ENCODE assay signal across 38 cellular contexts in genomic region chr5:62322484-62322883, GRCh38.
"Had no signal": no experiment of that assay in that cellular context is flagged by ENCODE, and none has a peak within 500 bp of the region (broad histone marks: within the 10 kb centered on the region; RNA-seq: fewer than 3 reads in every experiment).

No MANE protein-coding gene starts in this region.

- FAIRE-seq: astrocyte, bronchial epithelial cell had no signal

- H3K27ac Mint-ChIP-seq: activated naive CD4-positive, alpha-beta T cell treated with anti-CD3 and anti-CD28 coated beads for 36 hours; activated naive CD4-positive, alpha-beta T cell treated with anti-CD3 and anti-CD28 coated beads, Interleukin-2, amount 10 ng/mL, durations not matched to agents 7 days and 5 days; activated naive CD4-positive, alpha-beta T cell treated with anti-CD3 and anti-CD28 coated beads, Interleukin-2, amount 50 U/mL, for 24 hours; activated naive CD4-positive, alpha-beta T cell treated with anti-CD3 and anti-CD28 coated beads, Interleukin-2, amount 50 U/mL, for 72 hours; activated naive CD8-positive, alpha-beta T cell treated with anti-CD3 and anti-CD28 coated beads for 36 hours; activated naive CD8-positive, alpha-beta T cell treated with anti-CD3 and anti-CD28 coated beads, Interleukin-2, amount 10 ng/mL, durations not matched to agents 7 days and 5 days; activated naive CD8-positive, alpha-beta T cell treated with anti-CD3 and anti-CD28 coated beads, Interleukin-2, amount 50 U/mL, for 24 hours; activated T-cell treated with anti-CD3 and anti-CD28 coated beads, Interleukin-2, amount 50 U/mL, for 24 hours; activated T-helper 1 cell treated with anti-CD3 and anti-CD28 coated beads, Interleukin-12 subunit alpha, Interleukin-12 subunit beta, Interleukin-2, Interleukin-4 antibody, amounts not matched to agents 30 ng/mL and 10 ng/mL and 1 ng/mL, durations not matched to agents 14 hours and 24 hours and 36 hours; activated T-helper 17 cell treated with anti-CD3 and anti-CD28 coated beads, Interleukin-2, amount 50 U/mL, for 72 hours; brain had no signal

- H3K36me3 ChIP-seq: adrenal gland, ascending aorta, brain microvascular endothelial cell, breast epithelium, cardiac muscle cell had no signal

- DNase-seq: activated effector memory CD4-positive, alpha-beta T cell treated with anti-CD3 and anti-CD28 coated beads, Interleukin-2, amount 50 U/mL, for 16 hours; activated effector memory CD4-positive, alpha-beta T cell treated with Interleukin-2 at 50 U/mL for 16 hours; activated gamma-delta T cell; activated gamma-delta T cell treated with Interleukin-2 at 50 U/mL for 16 hours; activated naive CD4-positive, alpha-beta T cell; activated naive CD4-positive, alpha-beta T cell treated with anti-CD3 and anti-CD28 coated beads for 36 hours; activated naive CD4-positive, alpha-beta T cell treated with anti-CD3 and anti-CD28 coated beads, Interleukin-2, amount 10 ng/mL, durations not matched to agents 7 days and 5 days; activated naive CD4-positive, alpha-beta T cell treated with anti-CD3 and anti-CD28 coated beads, Interleukin-2, amount 50 U/mL, for 16 hours; activated naive CD4-positive, alpha-beta T cell treated with Interleukin-2 at 50 U/mL for 16 hours; activated naive CD8-positive, alpha-beta T cell treated with anti-CD3 and anti-CD28 coated beads for 36 hours; activated naive CD8-positive, alpha-beta T cell treated with anti-CD3 and anti-CD28 coated beads, Interleukin-2, amount 10 ng/mL, durations not matched to agents 7 days and 5 days; activated naive CD8-positive, alpha-beta T cell treated with anti-CD3 and anti-CD28 coated beads, Interleukin-2, amount 50 U/mL, for 24 hours; activated T-cell treated with anti-CD3 and anti-CD28 coated beads for 4 hours; activated T-cell treated with anti-CD3 and anti-CD28 coated beads, Interleukin-2, amount 50 U/mL, for 1 hour; activated T-cell treated with anti-CD3 and anti-CD28 coated beads, Interleukin-2, amount 50 U/mL, for 24 hours; activated T-cell treated with anti-CD3 and anti-CD28 coated beads, Interleukin-2, amount 50 U/mL, for 48 hours; adrenal gland; amniotic stem cell; amygdala; anterior cingulate cortex; aorta; body of pancreas; brain microvascular endothelial cell; caudate nucleus; central memory CD4-positive, alpha-beta T cell; cerebellar nuclear complex had no signal

- ATAC-seq: activated naive CD4-positive, alpha-beta T cell treated with anti-CD3 and anti-CD28 coated beads, Interleukin-2, amount 50 U/mL, for 72 hours; activated naive CD8-positive, alpha-beta T cell treated with anti-CD3 and anti-CD28 coated beads, Interleukin-2, amount 50 U/mL, for 24 hours; activated T-helper 17 cell treated with anti-CD3 and anti-CD28 coated beads, Interleukin-2, amount 50 U/mL, for 72 hours; body of pancreas had no signal

- H3K27me3 Mint-ChIP-seq: activated naive CD4-positive, alpha-beta T cell treated with anti-CD3 and anti-CD28 coated beads, Interleukin-2, amount 10 ng/mL, durations not matched to agents 7 days and 5 days; activated naive CD4-positive, alpha-beta T cell treated with anti-CD3 and anti-CD28 coated beads, Interleukin-2, amount 50 U/mL, for 24 hours; activated naive CD8-positive, alpha-beta T cell; activated naive CD8-positive, alpha-beta T cell treated with anti-CD3 and anti-CD28 coated beads for 36 hours; activated naive CD8-positive, alpha-beta T cell treated with anti-CD3 and anti-CD28 coated beads, Interleukin-2, amount 10 ng/mL, durations not matched to agents 7 days and 5 days; activated naive CD8-positive, alpha-beta T cell treated with anti-CD3 and anti-CD28 coated beads, Interleukin-2, amount 50 U/mL, for 24 hours; activated T-cell treated with anti-CD3 and anti-CD28 coated beads, Interleukin-2, amount 50 U/mL, for 24 hours; activated T-helper 17 cell treated with anti-CD3 and anti-CD28 coated beads, Interleukin-2, amount 50 U/mL, for 72 hours; brain; central memory CD8-positive, alpha-beta T cell had no signal

- H3K4me3 Mint-ChIP-seq: activated naive CD4-positive, alpha-beta T cell treated with anti-CD3 and anti-CD28 coated beads for 36 hours; activated naive CD4-positive, alpha-beta T cell treated with anti-CD3 and anti-CD28 coated beads, Interleukin-2, amount 10 ng/mL, durations not matched to agents 7 days and 5 days; activated naive CD4-positive, alpha-beta T cell treated with anti-CD3 and anti-CD28 coated beads, Interleukin-2, amount 50 U/mL, for 24 hours; activated naive CD8-positive, alpha-beta T cell; activated naive CD8-positive, alpha-beta T cell treated with anti-CD3 and anti-CD28 coated beads for 36 hours; activated naive CD8-positive, alpha-beta T cell treated with anti-CD3 and anti-CD28 coated beads, Interleukin-2, amount 10 ng/mL, durations not matched to agents 7 days and 5 days; activated naive CD8-positive, alpha-beta T cell treated with anti-CD3 and anti-CD28 coated beads, Interleukin-2, amount 50 U/mL, for 24 hours; activated T-cell treated with anti-CD3 and anti-CD28 coated beads, Interleukin-2, amount 50 U/mL, for 24 hours; activated T-helper 1 cell treated with anti-CD3 and anti-CD28 coated beads, Interleukin-12 subunit alpha, Interleukin-12 subunit beta, Interleukin-2, Interleukin-4 antibody, amounts not matched to agents 30 ng/mL and 10 ng/mL and 1 ng/mL, durations not matched to agents 14 hours and 24 hours and 36 hours; brain; central memory CD8-positive, alpha-beta T cell had no signal

- H3K27ac ChIP-seq: adrenal gland, ascending aorta, body of pancreas, brain microvascular endothelial cell, breast epithelium, cardiac muscle cell had no signal

- H3K4me3 ChIP-seq: adrenal gland, ascending aorta, body of pancreas, breast epithelium, cardiac muscle cell had no signal

- H3K27me3 ChIP-seq: adrenal gland, ascending aorta, body of pancreas, brain microvascular endothelial cell, breast epithelium, cardiac muscle cell had no signal

- H3K9me3 Mint-ChIP-seq: activated naive CD4-positive, alpha-beta T cell treated with anti-CD3 and anti-CD28 coated beads for 36 hours; activated naive CD4-positive, alpha-beta T cell treated with anti-CD3 and anti-CD28 coated beads, Interleukin-2, amount 10 ng/mL, durations not matched to agents 7 days and 5 days; activated naive CD4-positive, alpha-beta T cell treated with anti-CD3 and anti-CD28 coated beads, Interleukin-2, amount 50 U/mL, for 24 hours; activated naive CD4-positive, alpha-beta T cell treated with anti-CD3 and anti-CD28 coated beads, Interleukin-2, amount 50 U/mL, for 72 hours; activated naive CD8-positive, alpha-beta T cell treated with anti-CD3 and anti-CD28 coated beads for 36 hours; activated naive CD8-positive, alpha-beta T cell treated with anti-CD3 and anti-CD28 coated beads, Interleukin-2, amount 10 ng/mL, durations not matched to agents 7 days and 5 days; activated naive CD8-positive, alpha-beta T cell treated with anti-CD3 and anti-CD28 coated beads, Interleukin-2, amount 50 U/mL, for 24 hours; activated T-cell treated with anti-CD3 and anti-CD28 coated beads, Interleukin-2, amount 50 U/mL, for 24 hours; activated T-helper 1 cell treated with anti-CD3 and anti-CD28 coated beads, Interleukin-12 subunit alpha, Interleukin-12 subunit beta, Interleukin-2, Interleukin-4 antibody, amounts not matched to agents 30 ng/mL and 10 ng/mL and 1 ng/mL, durations not matched to agents 14 hours and 24 hours and 36 hours; activated T-helper 17 cell treated with anti-CD3 and anti-CD28 coated beads, Interleukin-2, amount 50 U/mL, for 72 hours; brain; central memory CD8-positive, alpha-beta T cell had no signal

- H3K9me3 ChIP-seq: adrenal gland, ascending aorta, body of pancreas, breast epithelium had no signal

- H3K4me1 ChIP-seq: ascending aorta, body of pancreas, breast epithelium had no signal
